Comparison of ENCODE assay signal across 20 cellular contexts in the genomic region with DNA sequence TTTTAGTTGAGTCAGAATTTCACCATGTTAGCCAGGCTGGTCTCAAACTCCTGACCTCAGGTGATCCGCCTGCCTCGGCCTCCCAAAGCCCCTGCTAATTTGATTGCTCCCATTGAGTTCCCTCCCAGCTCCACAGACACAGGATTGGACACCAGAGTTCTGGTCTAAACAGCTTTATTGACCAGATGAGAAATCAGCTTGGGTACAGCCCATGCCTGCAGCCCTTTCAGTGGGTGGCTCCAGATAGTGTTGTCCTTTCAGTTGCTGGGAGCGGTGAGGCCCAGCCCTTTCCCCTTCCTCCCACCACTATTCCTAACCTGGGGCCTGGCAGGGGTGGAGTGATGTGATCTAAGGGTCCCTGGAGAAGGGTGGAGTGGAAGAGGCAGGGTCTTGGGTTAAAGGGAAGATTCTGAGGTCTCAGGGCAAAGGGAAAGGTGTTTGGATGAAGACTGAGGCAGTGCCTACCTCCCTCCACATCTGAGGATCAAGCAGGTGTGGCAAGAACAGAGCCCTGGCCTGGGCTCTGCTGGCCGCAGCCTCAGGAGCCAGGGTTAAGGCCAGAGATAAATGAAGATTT. TPM values are rescaled to one million over a fixed set of nuclear protein-coding genes. Genes with fewer than 3 reads are reported as not detected.
DNase-seq lines count a peak whose midpoint lies in the region; ATAC-seq, FAIRE-seq and TF ChIP-seq lines count a peak whose summit lies in the region.
"Had no signal": no experiment of that assay in that cellular context is flagged by ENCODE, and none has a peak within 500 bp of the region (broad histone marks: within the 10 kb centered on the region; RNA-seq: fewer than 3 reads in every experiment).

No MANE protein-coding gene starts in this region.

- H2BK120ac ChIP-seq in IMR-90 (ENCODE audit: low read depth, low read length) = no peak overlapping the region

- intact Hi-C loops in IMR-90 (cut with micrococcal nuclease) (loop anchor here (5.0 kb wide), 1 partner anchor 46 kb away; no protein-coding TSS in a partner anchor), posterior vena cava (cut with DNase I) (loop anchor here in 1 of 2 donors (2.0 kb wide), 1 partner anchor 29 kb away; no protein-coding TSS in a partner anchor)

- H4K5ac ChIP-seq in IMR-90 (ENCODE audit: low read depth, low read length) = no peak overlapping the region

- WGBS in A549 (ENCODE audit: missing lambda C conversion rate) = 97% methylated on average over 4 of the region's 4 CpGs
- WGBS in IMR-90 (ENCODE audit: extremely low coverage in 2 of 2, insufficient read length in 1 of 2), 2 experiments = 100% methylated on average over 1 of the region's 4 CpGs; no CpG with 5 or more reads in 1 of the 2 experiments

- H2AK9ac ChIP-seq in IMR-90 (replicated peaks; ENCODE audit: low read depth, low read length, poor library complexity) = no peak overlapping the region

- no peak for TF ChIP-seq EP300 in A549 (IDR thresholded peaks at IDR 0.05)

- H3K23ac ChIP-seq in IMR-90 (ENCODE audit: low read depth, low read length) = no peak overlapping the region

- no peak overlapping the region for H3K18ac ChIP-seq in IMR-90 (ENCODE audit: low read depth, low read length)

- H3K4me1 ChIP-seq in A549 = peaks cover 59% of the 10 kb centered on the region
- H3K4me1 ChIP-seq in IMR-90 (ENCODE audit: control insufficient read depth, insufficient read depth, low read length) = peaks cover 20% of the 10 kb centered on the region
- H3K4me1 ChIP-seq in neural progenitor cell = peaks cover 9% of the 10 kb centered on the region

- H2BK20ac ChIP-seq in IMR-90 (ENCODE audit: low read depth, low read length) = no peak overlapping the region

- no peak for FAIRE-seq in A549 (lab: Jason Lieb, UNC)

- H3K4me1 Mint-ChIP-seq in neural progenitor cell = peaks cover 12% of the 10 kb centered on the region

- CTCF ChIA-PET in A549 (lab: Yijun Ruan, JAX) (interaction anchor here (0.7 to 34.3 kb wide), 8 partner anchors 17 to 226 kb away, joined by 3 to 1452 read pairs (median 48); partner anchors contain the start of genes CSRP1 and PHLDA3), IMR-90 (lab: Yijun Ruan, JAX) (interaction anchor here (3.3 to 6.0 kb wide), 2 partner anchors 30 to 35 kb away, joined by 14 to 103 read pairs; no protein-coding TSS in a partner anchor)

- H3K36me3 ChIP-seq in IMR-90 (ENCODE audit: control insufficient read depth, insufficient read depth, low read length) (peaks cover 53% of the 10 kb centered on the region), neural progenitor cell (no peaks in the 10 kb centered on the region)

- H3K9ac ChIP-seq in IMR-90 (ENCODE audit: low read depth, low read length) (no peak overlapping the region), neural progenitor cell (no peak overlapping the region)

- in situ Hi-C loops in IMR-90 (cut with MboI; ENCODE audit: low sequenced_read_pairs) = no loop called here

- H3K4me2 ChIP-seq in A549 (no peak overlapping the region), IMR-90 (ENCODE audit: low read depth, low read length) (no peak overlapping the region), neural progenitor cell (no peak overlapping the region)

- H4K20me1 ChIP-seq in IMR-90 (ENCODE audit: insufficient read depth, low read length) = peaks cover 37% of the 10 kb centered on the region
- H4K20me1 ChIP-seq in neural progenitor cell (ENCODE audit: low read depth) = no peaks in the 10 kb centered on the region

- ATAC-seq in A549 = no peak
- no peak for ATAC-seq in IMR-90 (ENCODE audit: low read depth)
- ATAC-seq: activated naive CD8-positive, alpha-beta T cell treated with anti-CD3 and anti-CD28 coated beads, Interleukin-2, amount 50 U/mL, for 24 hours; activated T-cell treated with anti-CD3 and anti-CD28 coated beads, Interleukin-2, amount 50 U/mL, for 4 hours; upper lobe of right lung had no signal

- no peak overlapping the region for H2BK15ac ChIP-seq in IMR-90 (ENCODE audit: low read depth, low read length)

- H4K8ac ChIP-seq in IMR-90 (ENCODE audit: low read depth in 2 of 2, low read length in 2 of 2) = no peak overlapping the region

- no peak overlapping the region; the same call in 1 of the 2 replicates for H4K91ac ChIP-seq in IMR-90 (ENCODE audit: insufficient read depth, low read depth, low read length)

- no peaks in the 10 kb centered on the region for H3K27me3 ChIP-seq in IMR-90 (ENCODE audit: control insufficient read depth, insufficient read depth, low read length)
- peaks cover 33% of the 10 kb centered on the region for H3K27me3 ChIP-seq in neural progenitor cell
- H3K27me3 ChIP-seq: upper lobe of right lung had no signal

- no peak for TF ChIP-seq POLR2A in A549 (IDR thresholded peaks at IDR 0.05; ENCODE audit: low read length)
- 0 out of 2 replicates have a peak, but pooled peaks have one; percentile 38 for TF ChIP-seq POLR2A in IMR-90 (IDR thresholded peaks at IDR 0.05; ENCODE audit: low read depth, low read length)

- H3K79me1 ChIP-seq in IMR-90 (ENCODE audit: low read depth in 1 of 2, low read length in 2 of 2) = peaks cover 27 to 44% of the 10 kb centered on the region in 2 experiments

- dilution Hi-C loops in IMR-90 (cut with HindIII; ENCODE audit: low sequenced_read_pairs, unreplicated experiment) = no loop called here

- TF ChIP-seq CTCF in A549 (IDR thresholded peaks at IDR 0.05) = no peak
- TF ChIP-seq CTCF in IMR-90 (conservative IDR thresholded peaks at IDR 0.05; ENCODE audit: low read depth, low read length) = no peak
- no peak for TF ChIP-seq CTCF in coronary artery (IDR thresholded peaks at IDR 0.05)
- TF ChIP-seq CTCF in neural progenitor cell (IDR thresholded peaks at IDR 0.05) = no peak

- TF ChIP-seq RAD21 in A549 (conservative IDR thresholded peaks at IDR 0.05 in 1 of 2, IDR thresholded peaks at IDR 0.05 in 1 of 2) (no peak), IMR-90 (IDR thresholded peaks at IDR 0.05; ENCODE audit: low read length) (no peak)

- H2AFZ ChIP-seq in IMR-90 (replicated peaks; ENCODE audit: low read length, poor library complexity) (no peak overlapping the region), neural progenitor cell (replicated peaks) (no peak overlapping the region)

- peaks cover 26% of the 10 kb centered on the region for H3K27me3 Mint-ChIP-seq in neural progenitor cell (ENCODE audit: insufficient read depth, low read depth)

- no peak overlapping the region for H2BK5ac ChIP-seq in IMR-90 (ENCODE audit: low read depth, low read length, poor library complexity, severe bottlenecking)

- no peak overlapping the region for H2AK5ac ChIP-seq in IMR-90 (ENCODE audit: low read depth, low read length)

- H3K4me3 Mint-ChIP-seq in neural progenitor cell = no peak overlapping the region
- H3K4me3 Mint-ChIP-seq: activated naive CD8-positive, alpha-beta T cell treated with anti-CD3 and anti-CD28 coated beads, Interleukin-2, amount 50 U/mL, for 24 hours; activated T-cell treated with anti-CD3 and anti-CD28 coated beads, Interleukin-2, amount 50 U/mL, for 4 hours had no signal

- no peaks in the 10 kb centered on the region for H3K79me2 ChIP-seq in neural progenitor cell (ENCODE audit: low read depth)

- H3K14ac ChIP-seq in IMR-90 (replicated peaks; ENCODE audit: low read depth, low read length) = no peak overlapping the region

- H3K9me3 ChIP-seq in A549 (no peaks in the 10 kb centered on the region), IMR-90 (ENCODE audit: control insufficient read depth, insufficient read depth, low read length) (no peaks in the 10 kb centered on the region), neural progenitor cell (ENCODE audit: low read depth) (no peaks in the 10 kb centered on the region)
- H3K9me3 ChIP-seq: Caco-2, upper lobe of right lung had no signal

- H3K27ac Mint-ChIP-seq in neural progenitor cell = no peak overlapping the region
- H3K27ac Mint-ChIP-seq: activated naive CD8-positive, alpha-beta T cell treated with anti-CD3 and anti-CD28 coated beads, Interleukin-2, amount 50 U/mL, for 24 hours had no signal

- POLR2A ChIA-PET in A549 (lab: Yijun Ruan, JAX) (interaction anchor here (3.4 to 3.7 kb wide), 3 partner anchors 24 to 35 kb away, joined by 19 to 32 read pairs (median 19); partner anchors contain the start of gene CSRP1), IMR-90 (lab: Charles Lee; ENCODE audit: unreplicated experiment) (no interaction called here)

- BruUV-seq in IMR-90 (replicated peaks; lab: Mats Ljungman, UMichigan) = no TSS peak

- H3K36me3 Mint-ChIP-seq in neural progenitor cell = no peaks in the 10 kb centered on the region

- no peak overlapping the region for H3K4me3 ChIP-seq in A549
- no peak overlapping the region for H3K4me3 ChIP-seq in IMR-90 (ENCODE audit: insufficient read depth, low read depth, low read length)
- H3K4me3 ChIP-seq in coronary artery = no peak overlapping the region
- no peak overlapping the region for H3K4me3 ChIP-seq in neural progenitor cell
- H3K4me3 ChIP-seq: upper lobe of right lung had no signal

- H3K4ac ChIP-seq in IMR-90 (ENCODE audit: low read depth, low read length) = no peak overlapping the region; the same call in 1 of the 2 replicates

- DNase-seq in A549 (ENCODE audit: low read depth in 1 of 2, low spot score in 1 of 2) = no peak
- no peak for DNase-seq in IMR-90
- DNase-seq in coronary artery (ENCODE audit: low spot score) = no peak
- DNase-seq in posterior vena cava (ENCODE audit: low spot score) = peak; percentile 29
- no peak for DNase-seq in AG20443 (ENCODE audit: low spot score)
- DNase-seq in NCI-H1694 (lab: John Stamatoyannopoulos, UW) = no peak
- DNase-seq in AML-193 (lab: John Stamatoyannopoulos, UW) = no peak
- no peak for DNase-seq in neural progenitor cell (ENCODE audit: low spot score)
- DNase-seq: activated CD4-positive, alpha-beta T cell treated with anti-CD3 and anti-CD28 coated beads, Interleukin-2, amount 50 U/mL, for 48 hours; activated naive CD8-positive, alpha-beta T cell treated with anti-CD3 and anti-CD28 coated beads, Interleukin-2, amount 50 U/mL, for 24 hours; activated T-cell treated with anti-CD3 and anti-CD28 coated beads, Interleukin-2, amount 50 U/mL, for 4 hours; Caco-2; effector CD4-positive, alpha-beta T cell; KBM-7; NCI-H2029 treated with DMSO at 0.1 percent for 48 hours; NCI-H446 treated with DMSO at 0.1 percent for 48 hours; NK-92 treated with Interleukin-12 subunit alpha and Interleukin-12 subunit beta, amount 100 ng/mL, for 24 hours; RPMI8226; SW 1271; upper lobe of right lung had no signal

- H3F3A ChIP-seq in neural progenitor cell (ENCODE audit: low read depth) = peaks cover 19% of the 10 kb centered on the region

- H3K56ac ChIP-seq in IMR-90 (ENCODE audit: extremely low read depth, insufficient read depth, low read length) = no peak overlapping the region

- H3K9me3 Mint-ChIP-seq in neural progenitor cell = no peaks in the 10 kb centered on the region
- H3K9me3 Mint-ChIP-seq: activated naive CD8-positive, alpha-beta T cell treated with anti-CD3 and anti-CD28 coated beads, Interleukin-2, amount 50 U/mL, for 24 hours; activated T-cell treated with anti-CD3 and anti-CD28 coated beads, Interleukin-2, amount 50 U/mL, for 4 hours had no signal

- peak overlapping the region in 1 of 2 experiments; percentile 86; a peak in 3 of 6 replicates for H3K27ac ChIP-seq in A549
- no peak overlapping the region for H3K27ac ChIP-seq in IMR-90 (ENCODE audit: insufficient read depth, low read length)
- H3K27ac ChIP-seq in coronary artery = peak overlapping the region; percentile 27 to 86
- no peak overlapping the region for H3K27ac ChIP-seq in neural progenitor cell
- H3K27ac ChIP-seq: upper lobe of right lung had no signal

- peaks cover 9% of the 10 kb centered on the region for H3K9me1 ChIP-seq in IMR-90 (ENCODE audit: insufficient read depth, low read length)

RNA-seq across cellular contexts. Expression of gene PHLDA3, which starts 14.5 kb away (rescaled TPM):
- 34.3 and 40.5 TPM in 2 replicates for polyA plus RNA-seq in A549 (2011; rRNA removed)
- 67.2 and 102 TPM in 2 replicates for polyA plus RNA-seq in A549 (2012; cell fraction: cytosol; rRNA removed)
- 67.2 and 93.4 TPM in 2 replicates for polyA plus RNA-seq in A549 (2012; cell fraction: nucleus; rRNA removed)
- 83.1 to 91.1 TPM (median 83.5 TPM) in 3 replicates for polyA plus RNA-seq in A549 (2017; fragmentation: RNase III; extraction: RNeasy Plus Mini Kit Qiagen cat#74134 plus additional on column Dnase treatment)
- polyA minus RNA-seq in A549 (2011; rRNA and poly(A)+ RNA removed) = 16.0 and 28.4 TPM in 2 replicates
- total RNA-seq in IMR-90 (2012; rRNA removed) = 41.6 and 44.2 TPM in 2 replicates
- polyA plus RNA-seq in IMR-90 (2012; rRNA removed) = 102 and 122 TPM in 2 replicates
- polyA plus RNA-seq in IMR-90 (2012; cell fraction: cytosol; rRNA removed) = 50.7 and 178 TPM in 2 replicates
- polyA plus RNA-seq in IMR-90 (2012; cell fraction: nucleus; rRNA removed; ENCODE audit: low replicate concordance) = 49.6 and 125 TPM in 2 replicates
- total RNA-seq in posterior vena cava = 10 to 100 TPM; 55.0 to 57.4 TPM
- total RNA-seq in neural progenitor cell (ENCODE audit: low replicate concordance) = 1.9 and 11.8 TPM in 2 replicates

RNA-seq across cellular contexts. Expression of gene CSRP1, which starts 23.5 kb away (rescaled TPM):
- polyA plus RNA-seq in A549 (2011; rRNA removed) (256 and 277 TPM in 2 replicates), A549 (2017; fragmentation: RNase III; extraction: RNeasy Plus Mini Kit Qiagen cat#74134 plus additional on column Dnase treatment) (655 to 819 TPM (median 717 TPM) in 3 replicates), IMR-90 (2012; rRNA removed) (948 and 1,037 TPM in 2 replicates)
- polyA plus RNA-seq in A549 (2012; cell fraction: cytosol; rRNA removed) = 459 and 499 TPM in 2 replicates
- polyA plus RNA-seq in A549 (2012; cell fraction: nucleus; rRNA removed) = 441 and 486 TPM in 2 replicates
- polyA minus RNA-seq in A549 (2011; rRNA and poly(A)+ RNA removed) = 254 and 273 TPM in 2 replicates
- total RNA-seq in IMR-90 (2012; rRNA removed) (1,498 and 1,861 TPM in 2 replicates), posterior vena cava (1,000 to 10,000 TPM; 1,426 to 2,194 TPM), neural progenitor cell (ENCODE audit: low replicate concordance) (2.5 and 4.1 TPM in 2 replicates)
- 955 and 1,043 TPM in 2 replicates for polyA plus RNA-seq in IMR-90 (2012; cell fraction: cytosol; rRNA removed)
- polyA plus RNA-seq in IMR-90 (2012; cell fraction: nucleus; rRNA removed; ENCODE audit: low replicate concordance) = 737 and 1,227 TPM in 2 replicates

RNA-seq across cellular contexts. Expression of gene NAV1, which starts 55.5 kb away (rescaled TPM):
- polyA plus RNA-seq in A549 (2011; rRNA removed) (3.7 and 6.4 TPM in 2 replicates), A549 (2017; fragmentation: RNase III; extraction: RNeasy Plus Mini Kit Qiagen cat#74134 plus additional on column Dnase treatment) (6.1 to 8.4 TPM (median 6.6 TPM) in 3 replicates), IMR-90 (2012; rRNA removed) (23.1 and 23.6 TPM in 2 replicates)
- polyA plus RNA-seq in A549 (2012; cell fraction: cytosol; rRNA removed) = 2.0 and 3.1 TPM in 2 replicates
- 5.0 and 5.5 TPM in 2 replicates for polyA plus RNA-seq in A549 (2012; cell fraction: nucleus; rRNA removed)
- 11.7 and 12.6 TPM in 2 replicates for polyA minus RNA-seq in A549 (2011; rRNA and poly(A)+ RNA removed)
- total RNA-seq in IMR-90 (2012; rRNA removed) (14.0 and 14.4 TPM in 2 replicates), posterior vena cava (10 to 100 TPM; 85.0 to 96.0 TPM), neural progenitor cell (ENCODE audit: low replicate concordance) (60.7 and 83.0 TPM in 2 replicates)
- 11.8 and 15.2 TPM in 2 replicates for polyA plus RNA-seq in IMR-90 (2012; cell fraction: cytosol; rRNA removed)
- polyA plus RNA-seq in IMR-90 (2012; cell fraction: nucleus; rRNA removed; ENCODE audit: low replicate concordance) = 31.9 and 47.5 TPM in 2 replicates

Comparison
In these comparisons a context has a peak if more than half of its experiments do, and no peak if none do; other contexts are left out.
1. H3K27ac ChIP-seq: peak in coronary artery (2 of 2); none in IMR-90 (single experiment) and neural progenitor cell (single experiment).
2. RNA of gene CSRP1, which starts 23.5 kb away (total RNA-seq): 1,426 to 2,194 TPM in posterior vena cava and 1,498 to 1,861 TPM in IMR-90; 2.5 to 4.1 TPM in neural progenitor cell; every median in the first group is over 100 times any median in the second.